In the genomic region with DNA sequence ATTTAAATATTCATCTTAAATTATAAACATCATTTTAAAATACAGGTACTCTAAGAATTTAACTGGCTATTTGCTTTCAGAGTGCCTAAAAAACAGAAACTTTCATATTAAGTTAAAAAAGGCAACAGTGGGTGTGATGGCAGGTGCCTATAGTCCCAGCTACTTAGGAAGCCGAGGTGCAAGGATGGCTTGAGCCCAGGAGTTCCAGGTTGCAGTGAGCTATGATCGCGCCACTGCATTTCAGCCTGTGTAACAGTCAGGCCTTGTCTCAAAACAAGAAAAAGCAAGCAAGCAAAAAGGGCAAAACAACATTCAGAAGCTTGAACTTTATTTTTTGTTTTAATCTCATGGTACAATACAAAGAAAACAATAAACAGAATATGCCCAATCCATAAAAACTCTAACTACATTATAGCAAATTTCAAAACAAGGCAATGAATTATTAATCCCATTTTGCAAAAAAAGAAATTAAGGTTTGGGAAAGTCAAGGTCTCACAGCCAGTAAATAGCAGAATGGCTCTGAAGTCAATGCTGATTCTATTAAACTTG, we compare ENCODE assay signal across 27 cellular contexts. TPM values are rescaled to one million over a fixed set of nuclear protein-coding genes. Genes with fewer than 3 reads are reported as not detected.
DNase-seq lines count a peak whose midpoint lies in the region; ATAC-seq, FAIRE-seq and TF ChIP-seq lines count a peak whose summit lies in the region.
"Had no signal": no experiment of that assay in that cellular context is flagged by ENCODE, and none has a peak within 500 bp of the region (broad histone marks: within the 10 kb centered on the region; RNA-seq: fewer than 3 reads in every experiment).

No MANE protein-coding gene starts in this region.

- DNase-seq in D721Med (ENCODE audit: insufficient read length, low spot score) (no peak), K562 (ENCODE audit: extremely low read depth in 1 of 4, low spot score in 3 of 4) (no peak), NCI-H774 (lab: John Stamatoyannopoulos, UW) (no peak), SW 1271 (lab: John Stamatoyannopoulos, UW) (no peak)
- DNase-seq: 8988T; ACHN; BE2C; Caco-2; Calu3; CD4-positive, alpha-beta T cell; CD8-positive, alpha-beta T cell; DMS 273 treated with DMSO at 0.1 percent for 48 hours; DMS153; DMS53; DMS79; DND-41; EL; GDM1 had no signal

- H2AFZ ChIP-seq in K562 (ENCODE audit: low read depth, low read length) = no peak overlapping the region

- no peak for ATAC-seq in K562
- ATAC-seq in GM18520 (IDR thresholded peaks at IDR 0.05; ENCODE audit: unreplicated experiment) = no peak
- ATAC-seq: CD8-positive, alpha-beta T cell; GM12878 had no signal

- 1% methylated on average over 3 of the region's 3 CpGs for WGBS in K562 (ENCODE audit: insufficient coverage, low coverage, missing lambda C conversion rate)

- H3K27ac ChIP-seq in K562 (ENCODE audit: extremely low read depth, low read depth, low read length) = no peak overlapping the region
- peak overlapping the region; percentile 11 for H3K27ac ChIP-seq in stomach smooth muscle (ENCODE audit: low read length)
- H3K27ac ChIP-seq: BLaER1 treated with 17β-estradiol and CSF1 and Interleukin-3, amounts not matched to agents 10 nM and 100 nM; C4-2B had no signal

- POLR2A ChIA-PET in K562 (lab: Yijun Ruan, JAX) = no interaction called here

- H3K9ac ChIP-seq in K562 (ENCODE audit: insufficient read depth in 1 of 2, low read depth in 2 of 2, low read length in 2 of 2) (no peak overlapping the region), stomach smooth muscle (ENCODE audit: low read length in 2 of 2) (no peak overlapping the region)
- H3K9ac ChIP-seq: BLaER1 treated with 17β-estradiol and CSF1 and Interleukin-3, amounts not matched to agents 10 nM and 100 nM had no signal

- no peaks in the 10 kb centered on the region for H3K9me1 ChIP-seq in K562 (ENCODE audit: control insufficient read depth, insufficient read depth, low read length)

- TF ChIP-seq POLR2A in K562 (conservative IDR thresholded peaks at IDR 0.05) = no peak

- in situ Hi-C loops in K562 (cut with MboI) = no loop called here

- TF ChIP-seq EP300 in K562 (IDR thresholded peaks at IDR 0.05; ENCODE audit: low read length) = no peak

- no peaks in the 10 kb centered on the region for H3K9me3 ChIP-seq in K562 (replicated peaks; ENCODE audit: control insufficient read depth, insufficient read depth, low read depth, low read length)
- H3K9me3 ChIP-seq in stomach smooth muscle (ENCODE audit: control insufficient read depth in 2 of 2, low read length in 2 of 2) = no peaks in the 10 kb centered on the region
- H3K9me3 ChIP-seq: BE2C, Caco-2 had no signal

- no peaks in the 10 kb centered on the region for H4K20me1 ChIP-seq in K562 (replicated peaks; ENCODE audit: control insufficient read depth, insufficient read depth, low read length)

- TF ChIP-seq CTCF in D721Med (IDR thresholded peaks at IDR 0.05; ENCODE audit: insufficient read depth, missing control alignments) (no peak), K562 (IDR thresholded peaks at IDR 0.05 in 2 of 3, conservative IDR thresholded peaks at IDR 0.05 in 1 of 3; ENCODE audit: insufficient read depth in 2 of 3, low read depth in 1 of 3, low read length in 3 of 3) (no peak)

- H3K36me3 ChIP-seq in K562 (ENCODE audit: control insufficient read depth, insufficient read depth, low read length) = no peaks in the 10 kb centered on the region
- peaks cover 0 to 3% of the 10 kb centered on the region in 2 donors for H3K36me3 ChIP-seq in stomach smooth muscle (ENCODE audit: control insufficient read depth in 2 of 2, insufficient read depth in 2 of 2, low read length in 2 of 2)

- H3K4me1 ChIP-seq in K562 (replicated peaks in 1 of 2; ENCODE audit: control insufficient read depth in 2 of 2, insufficient read depth in 2 of 2, low read length in 2 of 2) (no peaks in the 10 kb centered on the region), stomach smooth muscle (ENCODE audit: control insufficient read depth, insufficient read depth, low read length) (peaks cover 8% of the 10 kb centered on the region)
- H3K4me1 ChIP-seq: BE2C had no signal

- intact Hi-C loops in K562 (cut with micrococcal nuclease) = no loop called here

- H3K4me3 ChIP-seq in K562 (no peak overlapping the region), stomach smooth muscle (ENCODE audit: low read length in 2 of 2) (no peak overlapping the region)
- H3K4me3 ChIP-seq: BLaER1 treated with 17β-estradiol and CSF1 and Interleukin-3, amounts not matched to agents 10 nM and 100 nM; GM12878 had no signal

- H3K79me2 ChIP-seq in K562 (ENCODE audit: control insufficient read depth, insufficient read depth, low read length) = no peaks in the 10 kb centered on the region

- CTCF ChIA-PET in K562 (lab: Yijun Ruan, JAX; ENCODE audit: low intra/inter-chr PET ratio) = no interaction called here

- no peak overlapping the region for H3K4me2 ChIP-seq in K562 (ENCODE audit: insufficient read depth, low read length)
- H3K4me2 ChIP-seq: BLaER1 treated with 17β-estradiol and CSF1 and Interleukin-3, amounts not matched to agents 10 nM and 100 nM had no signal

- FAIRE-seq in D721Med (lab: Jason Lieb, UNC) (peak; percentile 86), K562 (lab: Jason Lieb, UNC) (no peak)
- FAIRE-seq: A204.1, GM12878, GM12892, GM18507, GM19239 had no signal

- BruUV-seq in K562 (replicated peaks; lab: Mats Ljungman, UMichigan) = no TSS peak

- peaks cover 2 to 6% of the 10 kb centered on the region in 2 experiments; a peak in 2 of 5 replicates for H3K27me3 ChIP-seq in K562 (ENCODE audit: control insufficient read depth in 2 of 2, insufficient read depth in 2 of 2, low read length in 2 of 2)
- H3K27me3 ChIP-seq in stomach smooth muscle (ENCODE audit: control insufficient read depth in 1 of 2, insufficient read depth in 2 of 2, low read length in 2 of 2) = no peaks in the 10 kb centered on the region
- H3K27me3 ChIP-seq: BE2C; BLaER1 treated with 17β-estradiol and CSF1 and Interleukin-3, amounts not matched to agents 10 nM and 100 nM had no signal

- TF ChIP-seq RAD21 in K562 (CRISPR knock-in tag; conservative IDR thresholded peaks at IDR 0.05 in 1 of 2, IDR thresholded peaks at IDR 0.05 in 1 of 2) = no peak

TF ChIP-seq in K562, 482 proteins besides CTCF, POLR2A, EP300 and RAD21:
- no peak for TF ChIP-seq ZNF609 (CRISPR knock-in tag; IDR thresholded peaks at IDR 0.05; ENCODE audit: borderline replicate concordance)
- peak; percentile 73 for TF ChIP-seq ZNF324 (CRISPR knock-in tag; IDR thresholded peaks at IDR 0.05)

RNA-seq across cellular contexts. Expression of gene ENAH, which starts 15.2 kb away (rescaled TPM):
- total RNA-seq in K562 (2011; cell fraction: chromatin; rRNA removed; ENCODE audit: low replicate concordance) = 0.56 and 1.1 TPM in 2 replicates
- under 0.01 TPM in 1 of 2 replicates, not detected in the other for total RNA-seq in K562 (2011; cell fraction: nucleolus; rRNA removed)
- total RNA-seq in K562 (2011; cell fraction: nucleoplasm; rRNA removed) = 0.15 and 0.69 TPM in 2 replicates
- total RNA-seq in K562 (2014; rRNA removed) (0.05 and 0.12 TPM in 2 replicates), K562 (2014; rRNA removed; fragmentation: Illumina TruSeq; extraction: Trizol) (0.10 and 0.15 TPM in 2 replicates), K562 (2015; rRNA removed; fragmentation: Illumina TruSeq; extraction: Trizol) (0.15 and 0.29 TPM in 2 replicates), K562 (2021) (0.55 and 0.85 TPM in 2 replicates)
- polyA plus RNA-seq in K562 (2011; rRNA removed) (0.34 and 1.2 TPM in 2 replicates), K562 (2014; fragmentation: Illumina TruSeq; extraction: Trizol) (0.06 and 0.33 TPM in 2 replicates), K562 (2014; fragmentation: Nextera tagmentation; extraction: Ambion mirVana) (under 1 TPM; 0.03 to 0.13 TPM), K562 (2014; rRNA removed) (0.05 TPM in 1 of 2 replicates, not detected in the other)
- 0.01 and 0.10 TPM in 2 replicates for polyA plus RNA-seq in K562 (2011; cell fraction: cytosol; rRNA removed)
- 0.21 and 0.44 TPM in 2 replicates for polyA plus RNA-seq in K562 (2011; cell fraction: nucleus; rRNA removed)
- 0.06 and 0.14 TPM in 2 replicates for polyA plus RNA-seq in K562 (2012)
- polyA minus RNA-seq in K562 (2011; rRNA and poly(A)+ RNA removed) = 1.8 and 4.3 TPM in 2 replicates
- 1.5 TPM in 1 of 2 replicates, not detected in the other for polyA minus RNA-seq in K562 (2011; cell fraction: cytosol; rRNA and poly(A)+ RNA removed)
- polyA minus RNA-seq in K562 (2011; cell fraction: nucleus; rRNA and poly(A)+ RNA removed) = 0.22 and 0.40 TPM in 2 replicates
- total RNA-seq: CD4-positive, alpha-beta T cell had no signal
